In genomic region chr2:114113527-114113926, GRCh38 we compare ENCODE assay signal across 1 cellular context.
TF ChIP-seq lines count a peak whose summit lies in the region.

No MANE protein-coding gene starts in this region.

TF ChIP-seq in GM23338, 12 proteins besides CTCF, POLR2A, EP300 and RAD21 (continued from another document):
- TF ChIP-seq ZNF462 (CRISPR knock-in tag; IDR thresholded peaks at IDR 0.05) (no peak), NANOG (IDR thresholded peaks at IDR 0.05; ENCODE audit: borderline replicate concordance) (no peak), EZH2phosphoT487 (IDR thresholded peaks at IDR 0.05; ENCODE audit: unreplicated experiment) (no peak), STAT1 (IDR thresholded peaks at IDR 0.05; ENCODE audit: unreplicated experiment) (no peak)
